In the genomic region with DNA sequence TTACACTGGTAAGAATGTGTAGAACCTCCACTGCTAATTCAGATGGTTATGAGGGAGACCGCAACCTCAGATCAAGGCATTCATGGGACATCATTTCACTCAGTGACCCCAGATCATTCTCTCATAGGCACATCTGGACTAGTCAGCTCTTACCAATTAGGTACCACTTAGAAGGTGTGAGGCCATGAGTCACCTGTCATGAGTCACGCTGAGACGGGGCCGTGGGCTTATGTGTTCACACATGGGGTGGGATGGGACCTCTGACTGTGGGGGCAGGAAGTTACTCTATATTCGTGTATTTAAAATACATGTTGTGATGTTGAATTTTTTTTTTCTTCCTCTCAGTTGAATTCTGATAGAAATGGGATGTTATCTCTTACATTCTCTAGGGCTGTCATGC, we compare ENCODE assay signal across 11 cellular contexts. TPM values are rescaled to one million over a fixed set of nuclear protein-coding genes. Genes with fewer than 3 reads are reported as not detected.
DNase-seq lines count a peak whose midpoint lies in the region; ATAC-seq lines count a peak whose summit lies in the region.
"Had no signal": no experiment of that assay in that cellular context is flagged by ENCODE, and none has a peak within 500 bp of the region (broad histone marks: within the 10 kb centered on the region; RNA-seq: fewer than 3 reads in every experiment).

No MANE protein-coding gene starts in this region.

- peaks cover 12% of the 10 kb centered on the region for H3K4me1 Mint-ChIP-seq in activated T-cell treated with anti-CD3 and anti-CD28 coated beads, Interleukin-2, amount 50 U/mL, for 4 hours (ENCODE audit: low read depth)

- peaks cover 3% of the 10 kb centered on the region for H3K27me3 Mint-ChIP-seq in activated T-cell treated with anti-CD3 and anti-CD28 coated beads, Interleukin-2, amount 50 U/mL, for 4 hours (ENCODE audit: low read depth)

- H3K4me3 Mint-ChIP-seq in activated T-cell treated with anti-CD3 and anti-CD28 coated beads, Interleukin-2, amount 50 U/mL, for 4 hours = peak overlapping the region; percentile 22

- intact Hi-C loops in posterior vena cava (cut with DNase I) = no loop called here

- ATAC-seq in activated T-cell treated with anti-CD3 and anti-CD28 coated beads, Interleukin-2, amount 50 U/mL, for 4 hours = peak; percentile 95 to 99
- ATAC-seq in HG02970 (IDR thresholded peaks at IDR 0.05; ENCODE audit: low FRiP score, unreplicated experiment) (no peak), GM19455 (IDR thresholded peaks at IDR 0.05; ENCODE audit: unreplicated experiment) (no peak)

- no peaks in the 10 kb centered on the region for H3K9me3 Mint-ChIP-seq in activated T-cell treated with anti-CD3 and anti-CD28 coated beads, Interleukin-2, amount 50 U/mL, for 4 hours

- no peaks in the 10 kb centered on the region for H3K36me3 Mint-ChIP-seq in activated T-cell treated with anti-CD3 and anti-CD28 coated beads, Interleukin-2, amount 50 U/mL, for 4 hours (ENCODE audit: insufficient read depth)

- peak; percentile 84 for DNase-seq in activated effector memory CD4-positive, alpha-beta T cell treated with anti-CD3 and anti-CD28 coated beads, Interleukin-2, amount 50 U/mL, for 16 hours
- DNase-seq in activated effector memory CD4-positive, alpha-beta T cell treated with Interleukin-2 at 50 U/mL for 16 hours = no peak
- peak; percentile 58 for DNase-seq in activated T-cell treated with anti-CD3 and anti-CD28 coated beads, Interleukin-2, amount 50 U/mL, for 4 hours
- DNase-seq in posterior vena cava (ENCODE audit: low spot score) (peak; percentile 40), NCI-H146 treated with DMSO at 0.1 percent for 48 hours (lab: John Stamatoyannopoulos, UW; ENCODE audit: unreplicated experiment) (no peak)
- DNase-seq in stimulated activated CD8-positive, alpha-beta memory T cell treated with anti-CD3 and anti-CD28 coated beads, Interleukin-7, amount 100 ng/mL, for 4 hours (ENCODE audit: low read depth in 2 of 2) = peak; percentile 73 to 75
- DNase-seq: mesenchymal stem cell, NCI-H1048, NCI-H524 had no signal

RNA-seq across cellular contexts. Expression of gene CCDC92, which starts 55.9 kb away (rescaled TPM):
- total RNA-seq in activated T-cell treated with anti-CD3 and anti-CD28 coated beads, Interleukin-2, amount 50 U/mL, for 4 hours = 1 to 10 TPM; 7.2 to 8.9 (median 8.6) TPM
- 10 to 100 TPM; 37.4 to 52.3 TPM for total RNA-seq in posterior vena cava

RNA-seq across cellular contexts. Expression of gene ZNF664, which starts 56.3 kb away (rescaled TPM):
- 10 to 100 TPM; 63.7 to 65.2 (median 64.3) TPM for total RNA-seq in activated T-cell treated with anti-CD3 and anti-CD28 coated beads, Interleukin-2, amount 50 U/mL, for 4 hours
- total RNA-seq in posterior vena cava = 10 to 100 TPM; 55.1 to 56.4 TPM

Comparison
In these comparisons a context has a peak if more than half of its experiments do, and no peak if none do; other contexts are left out.
1. DNase-seq: peak in activated effector memory CD4-positive, alpha-beta T cell treated with anti-CD3 and anti-CD28 coated beads, Interleukin-2, amount 50 U/mL, for 16 hours (single experiment), activated T-cell treated with anti-CD3 and anti-CD28 coated beads, Interleukin-2, amount 50 U/mL, for 4 hours (single experiment), posterior vena cava (single experiment) and stimulated activated CD8-positive, alpha-beta memory T cell treated with anti-CD3 and anti-CD28 coated beads, Interleukin-7, amount 100 ng/mL, for 4 hours (2 of 2); none in activated effector memory CD4-positive, alpha-beta T cell treated with Interleukin-2 at 50 U/mL for 16 hours (single experiment) and NCI-H146 treated with DMSO at 0.1 percent for 48 hours (single experiment).
2. ATAC-seq: peak in activated T-cell treated with anti-CD3 and anti-CD28 coated beads, Interleukin-2, amount 50 U/mL, for 4 hours (2 of 2); none in HG02970 (single experiment) and GM19455 (single experiment).